ENCODE assay signal across 27 cellular contexts in the genomic region with DNA sequence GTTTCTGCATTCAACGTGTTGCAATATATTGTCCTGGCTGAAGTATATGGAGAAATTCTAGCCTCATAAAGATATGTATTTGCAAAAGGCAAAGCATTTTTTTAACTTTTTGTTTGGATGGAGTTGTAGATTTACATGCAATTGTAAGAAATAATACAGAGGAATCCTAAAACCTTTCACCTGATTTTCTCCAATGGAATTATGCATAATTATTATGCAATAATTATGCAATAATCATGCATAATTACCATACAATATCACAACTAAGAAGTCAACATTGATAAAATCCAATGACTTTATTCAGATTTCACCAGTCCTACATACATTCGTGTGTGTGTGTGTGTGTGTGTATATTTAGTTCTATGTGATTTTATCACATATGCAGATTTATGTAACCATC.
"Had no signal": no experiment of that assay in that cellular context is flagged by ENCODE, and none has a peak within 500 bp of the region (broad histone marks: within the 10 kb centered on the region; RNA-seq: fewer than 3 reads in every experiment).

No MANE protein-coding gene starts in this region.

- ATAC-seq: stimulated activated effector memory CD8-positive, alpha-beta T cell treated with anti-CD3 and anti-CD28 coated beads, Interleukin-12 subunit alpha, Interleukin-12 subunit beta, amount 100 ng/mL, for 72 hours; stimulated activated memory B cell treated with anti-CD40 and anti-IgM and Interleukin-4, amounts not matched to agents 10 μg/mL and 1 μg/mL and 100 μg/mL, for 72 hours; stimulated activated naive B cell treated with anti-CD40 and anti-IgM and Interleukin-4, amounts not matched to agents 10 μg/mL and 1 μg/mL and 100 μg/mL, for 72 hours; stimulated activated naive CD8-positive, alpha-beta T cell treated with anti-CD3 and anti-CD28 coated beads, Interleukin-15, amount 100 ng/mL, for 72 hours; stimulated activated naive CD8-positive, alpha-beta T cell treated with anti-CD3 and anti-CD28 coated beads, Interleukin-15, Interleukin-2, amounts not matched to agents 100 U/mL and 50 U/mL, for 24 hours; upper lobe of right lung had no signal

- H3K36me3 ChIP-seq: stomach, suprapubic skin, thoracic aorta, thyroid gland, tibial artery, tibial nerve, transverse colon, upper lobe of left lung, upper lobe of right lung, uterus, vagina had no signal

- H3K27ac ChIP-seq: stomach, suprapubic skin, testis, thoracic aorta, thyroid gland, tibial artery, tibial nerve, transverse colon, upper lobe of left lung, upper lobe of right lung, uterus, vagina had no signal

- H3K27me3 ChIP-seq: suprapubic skin, testis, thyroid gland, tibial artery, tibial nerve, transverse colon, upper lobe of left lung, upper lobe of right lung, uterus, vagina had no signal

- H3K9me3 ChIP-seq: stomach, suprapubic skin, testis, thoracic aorta, thyroid gland, tibial artery, tibial nerve, transverse colon, upper lobe of left lung, upper lobe of right lung, uterus, vagina had no signal

- H3K4me3 ChIP-seq: stomach, suprapubic skin, testis, thoracic aorta, thyroid gland, tibial artery, tibial nerve, transverse colon, upper lobe of left lung, upper lobe of right lung, uterus, vagina had no signal

- FAIRE-seq: urothelium cell line had no signal

- H3K4me1 ChIP-seq: suprapubic skin, testis, thyroid gland, tibial artery, tibial nerve, transverse colon, upper lobe of left lung, upper lobe of right lung, uterus, vagina had no signal

- DNase-seq: stimulated activated CD4-positive, alpha-beta T cell treated with anti-CD3 and anti-CD28 coated beads, Interleukin-2, amount 100 ng/mL, for 48 hours; stimulated activated CD4-positive, alpha-beta T cell treated with anti-CD3 and anti-CD28 coated beads, Interleukin-4, amount 100 ng/mL, for 1 hour; stimulated activated CD4-positive, alpha-beta T cell treated with anti-CD3 and anti-CD28 coated beads, Interleukin-4, amount 100 ng/mL, for 24 hours; stimulated activated CD4-positive, alpha-beta T cell treated with anti-CD3 and anti-CD28 coated beads, Interleukin-4, amount 100 ng/mL, for 4 hours; stimulated activated CD8-positive, alpha-beta memory T cell treated with anti-CD3 and anti-CD28 coated beads, Interleukin-4, amount 100 ng/mL, for 48 hours; stimulated activated naive B cell treated with anti-CD40 and anti-IgM and Interleukin-4, amounts not matched to agents 10 μg/mL and 1 μg/mL and 100 μg/mL, for 72 hours; stimulated activated naive CD4-positive, alpha-beta T cell; stimulated activated naive CD4-positive, alpha-beta T cell treated with Interleukin-2 at 50 U/mL for 16 hours; stimulated activated naive CD8-positive, alpha-beta T cell treated with anti-CD3 and anti-CD28 coated beads, Interleukin-15, amount 100 ng/mL, for 72 hours; stimulated activated naive CD8-positive, alpha-beta T cell treated with anti-CD3 and anti-CD28 coated beads, Interleukin-15, Interleukin-2, amounts not matched to agents 100 U/mL and 50 U/mL, for 24 hours; stomach; substantia nigra; testis; thyroid gland; tibial artery; transverse colon; trophoblast cell; upper lobe of left lung; upper lobe of right lung; uterus had no signal
